Comparison of ENCODE assay signal across 8 cellular contexts in the genomic region with DNA sequence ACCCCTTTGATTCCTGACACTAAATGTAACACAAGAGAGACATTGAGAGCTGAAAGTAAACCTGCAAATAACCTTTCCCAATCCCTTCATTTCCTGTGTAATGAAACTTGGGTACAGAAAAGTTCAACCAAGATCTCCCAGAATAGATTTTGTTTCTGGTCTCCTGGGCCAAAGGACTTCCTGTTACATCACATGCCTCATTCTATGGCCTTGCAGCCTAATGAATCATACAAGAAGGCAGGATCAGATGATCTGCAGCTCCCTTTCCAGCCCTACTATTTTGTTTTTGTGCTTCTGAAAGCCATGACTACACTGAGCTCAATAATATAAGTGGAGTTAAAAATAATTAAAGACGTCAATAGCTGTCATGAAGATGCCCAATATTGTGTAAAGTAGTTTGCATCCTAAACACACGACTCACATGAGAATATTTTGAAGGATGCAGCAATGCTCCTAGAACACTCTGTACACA.
DNase-seq lines count a peak whose midpoint lies in the region; ATAC-seq lines count a peak whose summit lies in the region.

No MANE protein-coding gene starts in this region.

- H3K4me1 Mint-ChIP-seq in activated naive CD8-positive, alpha-beta T cell treated with anti-CD3 and anti-CD28 coated beads, Interleukin-2, amount 50 U/mL, for 24 hours, result peaks cover 16% of the 10 kb centered on the region
- peaks cover 15% of the 10 kb centered on the region for H3K4me1 Mint-ChIP-seq in activated T-helper 1 cell treated with anti-CD3 and anti-CD28 coated beads, Interleukin-12 subunit alpha, Interleukin-12 subunit beta, Interleukin-2, Interleukin-4 antibody, amounts not matched to agents 30 ng/mL and 10 ng/mL and 1 ng/mL, durations not matched to agents 14 hours and 24 hours and 36 hours (ENCODE audit: low read depth)

- intact Hi-C loops in activated T-helper 1 cell treated with anti-CD3 and anti-CD28 coated beads, Interleukin-12 subunit alpha, Interleukin-12 subunit beta, Interleukin-2, Interleukin-4 antibody, amounts not matched to agents 30 ng/mL and 10 ng/mL and 1 ng/mL, durations not matched to agents 14 hours and 24 hours and 36 hours (cut with micrococcal nuclease), result loop anchor here (2.0 kb wide), 1 partner anchor 344 kb away; no protein-coding TSS in a partner anchor

- H3K4me3 Mint-ChIP-seq in activated naive CD8-positive, alpha-beta T cell treated with anti-CD3 and anti-CD28 coated beads, Interleukin-2, amount 50 U/mL, for 24 hours, result no peak overlapping the region
- H3K4me3 Mint-ChIP-seq in activated T-helper 1 cell treated with anti-CD3 and anti-CD28 coated beads, Interleukin-12 subunit alpha, Interleukin-12 subunit beta, Interleukin-2, Interleukin-4 antibody, amounts not matched to agents 30 ng/mL and 10 ng/mL and 1 ng/mL, durations not matched to agents 14 hours and 24 hours and 36 hours, result no peak overlapping the region

- H3K36me3 Mint-ChIP-seq in activated naive CD8-positive, alpha-beta T cell treated with anti-CD3 and anti-CD28 coated beads, Interleukin-2, amount 50 U/mL, for 24 hours (ENCODE audit: low read depth), result no peaks in the 10 kb centered on the region
- peaks cover 2% of the 10 kb centered on the region for H3K36me3 Mint-ChIP-seq in activated T-helper 1 cell treated with anti-CD3 and anti-CD28 coated beads, Interleukin-12 subunit alpha, Interleukin-12 subunit beta, Interleukin-2, Interleukin-4 antibody, amounts not matched to agents 30 ng/mL and 10 ng/mL and 1 ng/mL, durations not matched to agents 14 hours and 24 hours and 36 hours (ENCODE audit: low read depth)

- peaks cover 6% of the 10 kb centered on the region for H3K9me3 Mint-ChIP-seq in activated naive CD8-positive, alpha-beta T cell treated with anti-CD3 and anti-CD28 coated beads, Interleukin-2, amount 50 U/mL, for 24 hours
- H3K9me3 Mint-ChIP-seq in activated T-helper 1 cell treated with anti-CD3 and anti-CD28 coated beads, Interleukin-12 subunit alpha, Interleukin-12 subunit beta, Interleukin-2, Interleukin-4 antibody, amounts not matched to agents 30 ng/mL and 10 ng/mL and 1 ng/mL, durations not matched to agents 14 hours and 24 hours and 36 hours, result peaks cover 11% of the 10 kb centered on the region

- peak; percentile 46 for DNase-seq in DMS53 (lab: John Stamatoyannopoulos, UW)
- no peak for DNase-seq in activated naive CD8-positive, alpha-beta T cell treated with anti-CD3 and anti-CD28 coated beads, Interleukin-2, amount 50 U/mL, for 24 hours
- peak; percentile 10 for DNase-seq in medulla oblongata (ENCODE audit: extremely low spot score)
- DNase-seq in activated T-cell treated with anti-CD3 and anti-CD28 coated beads, Interleukin-2, amount 50 U/mL, for 48 hours, result no peak
- DNase-seq in activated T-helper 1 cell treated with anti-CD3 and anti-CD28 coated beads, Interleukin-12 subunit alpha, Interleukin-12 subunit beta, Interleukin-2, Interleukin-4 antibody, amounts not matched to agents 30 ng/mL and 10 ng/mL and 1 ng/mL, durations not matched to agents 14 hours and 24 hours and 36 hours (ENCODE audit: low spot score), result no peak
- DNase-seq in NCI-H510A treated with DMSO at 0.1 percent for 48 hours (lab: John Stamatoyannopoulos, UW), result no peak

- peak overlapping the region; percentile 46 for H3K27ac Mint-ChIP-seq in activated naive CD8-positive, alpha-beta T cell treated with anti-CD3 and anti-CD28 coated beads, Interleukin-2, amount 50 U/mL, for 24 hours
- H3K27ac Mint-ChIP-seq in activated T-helper 1 cell treated with anti-CD3 and anti-CD28 coated beads, Interleukin-12 subunit alpha, Interleukin-12 subunit beta, Interleukin-2, Interleukin-4 antibody, amounts not matched to agents 30 ng/mL and 10 ng/mL and 1 ng/mL, durations not matched to agents 14 hours and 24 hours and 36 hours, result no peak overlapping the region

- H3K27me3 Mint-ChIP-seq in activated naive CD8-positive, alpha-beta T cell treated with anti-CD3 and anti-CD28 coated beads, Interleukin-2, amount 50 U/mL, for 24 hours, result no peaks in the 10 kb centered on the region
- peaks cover 3% of the 10 kb centered on the region for H3K27me3 Mint-ChIP-seq in activated T-helper 1 cell treated with anti-CD3 and anti-CD28 coated beads, Interleukin-12 subunit alpha, Interleukin-12 subunit beta, Interleukin-2, Interleukin-4 antibody, amounts not matched to agents 30 ng/mL and 10 ng/mL and 1 ng/mL, durations not matched to agents 14 hours and 24 hours and 36 hours (ENCODE audit: insufficient read depth)

- ATAC-seq in HG03469 (IDR thresholded peaks at IDR 0.05; ENCODE audit: unreplicated experiment) (peak; percentile 49), HG03457 (IDR thresholded peaks at IDR 0.05; ENCODE audit: unreplicated experiment) (no peak)
- peak; percentile 18 for ATAC-seq in activated naive CD8-positive, alpha-beta T cell treated with anti-CD3 and anti-CD28 coated beads, Interleukin-2, amount 50 U/mL, for 24 hours

Comparison
In these comparisons a context has a peak if more than half of its experiments do, and no peak if none do; other contexts are left out.
1. DNase-seq: peak in DMS53 (single experiment) and medulla oblongata (single experiment); none in activated naive CD8-positive, alpha-beta T cell treated with anti-CD3 and anti-CD28 coated beads, Interleukin-2, amount 50 U/mL, for 24 hours (single experiment), activated T-cell treated with anti-CD3 and anti-CD28 coated beads, Interleukin-2, amount 50 U/mL, for 48 hours (0 of 2), activated T-helper 1 cell treated with anti-CD3 and anti-CD28 coated beads, Interleukin-12 subunit alpha, Interleukin-12 subunit beta, Interleukin-2, Interleukin-4 antibody, amounts not matched to agents 30 ng/mL and 10 ng/mL and 1 ng/mL, durations not matched to agents 14 hours and 24 hours and 36 hours (single experiment) and NCI-H510A treated with DMSO at 0.1 percent for 48 hours (single experiment).